Comparison of ENCODE assay signal across 9 cellular contexts in the genomic region with DNA sequence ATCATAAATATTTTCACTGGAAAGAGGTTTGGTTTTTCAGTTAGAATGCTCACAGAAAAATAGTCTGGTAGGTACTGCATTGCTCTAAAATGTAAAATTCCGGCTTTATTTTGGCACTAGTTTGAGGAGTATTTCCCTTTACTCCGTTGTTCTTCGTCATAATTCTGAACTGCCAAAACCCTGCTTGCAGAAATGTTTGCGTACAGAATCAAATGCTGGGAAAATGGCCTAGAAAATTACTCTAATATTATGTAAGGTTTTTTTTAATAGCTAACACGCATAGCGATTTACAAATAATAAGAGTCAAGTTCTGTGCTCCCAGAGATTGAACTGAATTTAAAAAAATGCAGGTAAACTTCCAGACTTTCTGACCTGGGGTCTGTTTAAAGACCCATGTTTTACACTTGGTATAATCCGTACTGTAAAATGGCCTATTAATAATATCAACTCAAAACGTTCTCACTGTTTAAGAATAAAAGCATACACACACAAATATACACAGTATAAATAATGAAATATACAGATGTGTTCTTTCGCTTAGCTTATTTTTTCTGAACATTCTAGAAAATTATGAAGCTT. TPM values are rescaled to one million over a fixed set of nuclear protein-coding genes. Genes with fewer than 3 reads are reported as not detected.
DNase-seq lines count a peak whose midpoint lies in the region; ATAC-seq, FAIRE-seq and TF ChIP-seq lines count a peak whose summit lies in the region.
"Had no signal": no experiment of that assay in that cellular context is flagged by ENCODE, and none has a peak within 500 bp of the region (broad histone marks: within the 10 kb centered on the region; RNA-seq: fewer than 3 reads in every experiment).

No MANE protein-coding gene starts in this region.

- no peaks in the 10 kb centered on the region for H3K79me2 ChIP-seq in KMS-11 (ENCODE audit: insufficient read depth, low read depth)

- peak overlapping the region; percentile 89 for H3K4me3 Mint-ChIP-seq in chondrocyte (ENCODE audit: unreplicated experiment)
- H3K4me3 Mint-ChIP-seq in natural killer cell treated with Interleukin-12 subunit alpha and Interleukin-12 subunit beta and Interleukin-15 and Interleukin-18, amount 100 ng/mL, for 72 hours, result peak overlapping the region; percentile 86

- H3K9me3 ChIP-seq in BE2C, result no peaks in the 10 kb centered on the region

- TF ChIP-seq CTCF in BE2C (IDR thresholded peaks at IDR 0.05; ENCODE audit: low read depth, low read length) (no peak), KMS-11 (conservative IDR thresholded peaks at IDR 0.05; ENCODE audit: low read depth, low read length) (no peak), chondrocyte (IDR thresholded peaks at IDR 0.05) (no peak)

- no peak for DNase-seq in BE2C
- no peak for DNase-seq in chondrocyte (ENCODE audit: low spot score)
- no peak for DNase-seq in natural killer cell treated with Interleukin-12 subunit alpha and Interleukin-12 subunit beta and Interleukin-15 and Interleukin-18, amount 100 ng/mL, for 72 hours (ENCODE audit: low spot score)
- DNase-seq in urothelium cell line (ENCODE audit: low spot score), result no peak
- DNase-seq in hepatic stellate cell (ENCODE audit: low spot score), result no peak

- no peak overlapping the region for H3K27ac Mint-ChIP-seq in chondrocyte (ENCODE audit: unreplicated experiment)
- no peak overlapping the region for H3K27ac Mint-ChIP-seq in natural killer cell treated with Interleukin-12 subunit alpha and Interleukin-12 subunit beta and Interleukin-15 and Interleukin-18, amount 100 ng/mL, for 72 hours

- H3K4me1 ChIP-seq in BE2C (no peaks in the 10 kb centered on the region), KMS-11 (ENCODE audit: low read depth, poor library complexity, severe bottlenecking) (no peaks in the 10 kb centered on the region)

- H3K9me3 Mint-ChIP-seq in chondrocyte (ENCODE audit: low read depth), result no peaks in the 10 kb centered on the region
- H3K9me3 Mint-ChIP-seq in natural killer cell treated with Interleukin-12 subunit alpha and Interleukin-12 subunit beta and Interleukin-15 and Interleukin-18, amount 100 ng/mL, for 72 hours, result no peaks in the 10 kb centered on the region

- H3K4me1 Mint-ChIP-seq in chondrocyte (ENCODE audit: low read depth), result peaks cover 8% of the 10 kb centered on the region
- H3K4me1 Mint-ChIP-seq in natural killer cell treated with Interleukin-12 subunit alpha and Interleukin-12 subunit beta and Interleukin-15 and Interleukin-18, amount 100 ng/mL, for 72 hours (ENCODE audit: low read depth in 2 of 2), result peaks cover 0 to 5% of the 10 kb centered on the region in 2 donors

- peaks cover 3% of the 10 kb centered on the region for H3K36me3 Mint-ChIP-seq in chondrocyte (ENCODE audit: low read depth)
- H3K36me3 Mint-ChIP-seq in natural killer cell treated with Interleukin-12 subunit alpha and Interleukin-12 subunit beta and Interleukin-15 and Interleukin-18, amount 100 ng/mL, for 72 hours, result no peaks in the 10 kb centered on the region

- no peak for ATAC-seq in natural killer cell treated with Interleukin-12 subunit alpha and Interleukin-12 subunit beta and Interleukin-15 and Interleukin-18, amount 100 ng/mL, for 72 hours
- no peak for ATAC-seq in GM18868 (IDR thresholded peaks at IDR 0.05; ENCODE audit: unreplicated experiment)
- no peak for ATAC-seq in HG02763 (IDR thresholded peaks at IDR 0.05; ENCODE audit: unreplicated experiment)

- FAIRE-seq in urothelium cell line (lab: Jason Lieb, UNC), result no peak
- FAIRE-seq: TTC549 had no signal

- H3K27me3 Mint-ChIP-seq in chondrocyte (ENCODE audit: low read depth), result peaks cover 3% of the 10 kb centered on the region
- peaks cover 16% of the 10 kb centered on the region in 2 donors for H3K27me3 Mint-ChIP-seq in natural killer cell treated with Interleukin-12 subunit alpha and Interleukin-12 subunit beta and Interleukin-15 and Interleukin-18, amount 100 ng/mL, for 72 hours

- H3K4me3 ChIP-seq in BE2C (ENCODE audit: low read depth, low read length) (peak overlapping the region; percentile 83), KMS-11 (IDR thresholded peaks at IDR 0.05; ENCODE audit: insufficient read depth, low read depth, low read length) (no peak overlapping the region)

- H3K4me2 ChIP-seq in KMS-11, result peak overlapping the region; percentile 54

- no peaks in the 10 kb centered on the region for H4K20me1 ChIP-seq in KMS-11 (ENCODE audit: insufficient read depth)

- H2AFZ ChIP-seq in KMS-11 (ENCODE audit: low read depth), result peak overlapping the region; percentile 98

- H3K36me3 ChIP-seq in BE2C (no peaks in the 10 kb centered on the region), KMS-11 (ENCODE audit: insufficient read depth) (no peaks in the 10 kb centered on the region)

- peak overlapping the region; percentile 53; the same call in 1 of the 2 replicates for H3K9ac ChIP-seq in KMS-11

- no peak overlapping the region for H3K27ac ChIP-seq in KMS-11

- no peaks in the 10 kb centered on the region for H3K27me3 ChIP-seq in BE2C
- no peaks in the 10 kb centered on the region for H3K27me3 ChIP-seq in KMS-11 (ENCODE audit: insufficient read depth, low read depth)

RNA-seq across cellular contexts. Expression of gene ANLN, which starts 23.6 kb away (rescaled TPM):
- 5.6 TPM for polyA plus RNA-seq in BE2C (2012; ENCODE audit: insufficient read depth, insufficient read length, low read depth)
- total RNA-seq in chondrocyte, result 31.2 to 34.8 TPM (median 33.2 TPM) in 3 replicates
- total RNA-seq in natural killer cell treated with Interleukin-12 subunit alpha and Interleukin-12 subunit beta and Interleukin-15 and Interleukin-18, amount 100 ng/mL, for 72 hours, result 10 to 100 TPM; 31.1 to 67.0 TPM
